ENCODE assay signal across 40 cellular contexts in the genomic region with DNA sequence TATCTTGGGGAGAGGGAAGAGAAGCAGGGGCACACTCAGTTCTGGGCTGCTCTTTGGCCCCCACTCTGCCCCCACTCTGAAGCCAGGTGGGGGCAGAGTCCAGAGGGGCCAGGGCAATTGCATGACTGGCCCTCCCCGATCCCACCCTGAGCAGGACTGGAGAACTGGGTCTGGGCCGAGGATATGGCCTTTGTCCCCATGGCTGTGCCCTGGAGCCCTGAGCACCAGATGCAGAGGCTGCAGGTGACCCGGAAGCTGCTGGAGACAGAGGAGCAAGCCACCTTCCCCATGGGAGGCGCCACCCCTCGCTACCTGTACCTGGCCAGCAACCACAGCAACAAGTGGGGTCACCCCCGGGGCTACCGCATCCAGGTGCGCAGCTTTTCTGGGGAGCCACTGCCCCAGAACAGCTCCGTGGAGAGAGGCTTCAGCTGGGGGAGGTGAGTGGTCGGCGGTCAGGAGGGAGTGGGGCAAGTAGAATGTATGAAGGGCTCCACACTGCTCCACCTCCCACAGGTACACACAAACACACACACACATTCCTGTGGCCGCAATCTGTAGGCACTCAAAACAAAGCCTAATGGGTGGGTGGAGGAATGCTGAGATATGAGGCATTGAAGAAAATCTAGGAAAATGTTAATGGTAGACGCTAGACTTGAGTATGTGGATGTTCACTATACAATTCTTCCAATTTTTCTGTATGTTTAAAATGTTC. TPM values are rescaled to one million over a fixed set of nuclear protein-coding genes. Genes with fewer than 3 reads are reported as not detected.
"Had no signal": no experiment of that assay in that cellular context is flagged by ENCODE, and none has a peak within 500 bp of the region (broad histone marks: within the 10 kb centered on the region; RNA-seq: fewer than 3 reads in every experiment).

No MANE protein-coding gene starts in this region.

- H3K27ac Mint-ChIP-seq: activated naive CD4-positive, alpha-beta T cell treated with anti-CD3 and anti-CD28 coated beads for 36 hours; activated naive CD8-positive, alpha-beta T cell treated with anti-CD3 and anti-CD28 coated beads for 36 hours; activated T-helper 1 cell treated with anti-CD3 and anti-CD28 coated beads, Interleukin-12 subunit alpha, Interleukin-12 subunit beta, Interleukin-2, Interleukin-4 antibody, amounts not matched to agents 30 ng/mL and 10 ng/mL and 1 ng/mL, durations not matched to agents 14 hours and 24 hours and 36 hours; effector memory CD8-positive, alpha-beta T cell; natural killer cell treated with Interleukin-12 subunit alpha and Interleukin-12 subunit beta and Interleukin-15 and Interleukin-18, amount 100 ng/mL, for 72 hours; stimulated activated naive B cell treated with anti-CD40 and anti-IgM and Interleukin-4, amounts not matched to agents 10 μg/mL and 1 μg/mL and 100 μg/mL, for 72 hours had no signal

- ATAC-seq: effector memory CD8-positive, alpha-beta T cell; gastroesophageal sphincter; stimulated activated naive B cell treated with anti-CD40 and anti-IgM and Interleukin-4, amounts not matched to agents 10 μg/mL and 1 μg/mL and 100 μg/mL, for 72 hours had no signal

- H3K36me3 Mint-ChIP-seq: activated naive CD8-positive, alpha-beta T cell treated with anti-CD3 and anti-CD28 coated beads for 36 hours; natural killer cell treated with Interleukin-12 subunit alpha and Interleukin-12 subunit beta and Interleukin-15 and Interleukin-18, amount 100 ng/mL, for 72 hours; stimulated activated naive B cell treated with anti-CD40 and anti-IgM and Interleukin-4, amounts not matched to agents 10 μg/mL and 1 μg/mL and 100 μg/mL, for 72 hours had no signal

- H3K27me3 ChIP-seq: adrenal gland, ascending aorta, gastroesophageal sphincter, sigmoid colon, thyroid gland had no signal

- H3K27ac ChIP-seq: adrenal gland, ascending aorta, gastroesophageal sphincter, lower lobe of right lung, sigmoid colon, thyroid gland, VCaP had no signal

- H3K9me3 Mint-ChIP-seq: activated naive CD8-positive, alpha-beta T cell treated with anti-CD3 and anti-CD28 coated beads for 36 hours; activated T-helper 1 cell treated with anti-CD3 and anti-CD28 coated beads, Interleukin-12 subunit alpha, Interleukin-12 subunit beta, Interleukin-2, Interleukin-4 antibody, amounts not matched to agents 30 ng/mL and 10 ng/mL and 1 ng/mL, durations not matched to agents 14 hours and 24 hours and 36 hours; effector memory CD8-positive, alpha-beta T cell; natural killer cell treated with Interleukin-12 subunit alpha and Interleukin-12 subunit beta and Interleukin-15 and Interleukin-18, amount 100 ng/mL, for 72 hours had no signal

- DNase-seq: activated CD4-positive, alpha-beta T cell treated with anti-CD3 and anti-CD28 coated beads for 4 hours; activated CD4-positive, alpha-beta T cell treated with anti-CD3 and anti-CD28 coated beads, Interleukin-2, amount 50 U/mL, for 48 hours; activated CD8-positive, alpha-beta memory T cell treated with anti-CD3 and anti-CD28 coated beads, Interleukin-2, amount 50 U/mL, for 4 hours; activated effector memory CD4-positive, alpha-beta T cell treated with anti-CD3 and anti-CD28 coated beads, Interleukin-2, amount 50 U/mL, for 16 hours; activated naive CD4-positive, alpha-beta T cell treated with anti-CD3 and anti-CD28 coated beads for 36 hours; activated naive CD8-positive, alpha-beta T cell treated with anti-CD3 and anti-CD28 coated beads for 36 hours; activated T-cell treated with anti-CD3 and anti-CD28 coated beads, Interleukin-2, amount 50 U/mL, for 1 hour; adrenal gland; caudate nucleus; cortex of kidney; effector memory CD8-positive, alpha-beta T cell; hippocampal formation; lower lobe of right lung; mesendoderm; retina; sigmoid colon; stimulated activated CD4-positive, alpha-beta T cell treated with anti-CD3 and anti-CD28 coated beads, Interleukin-15, amount 100 ng/mL, for 24 hours; stimulated activated CD4-positive, alpha-beta T cell treated with anti-CD3 and anti-CD28 coated beads, Interleukin-2, amount 100 ng/mL, for 24 hours; stimulated activated naive B cell treated with anti-CD40 and anti-IgM and Interleukin-4, amounts not matched to agents 10 μg/mL and 1 μg/mL and 100 μg/mL, for 72 hours; stomach; T-helper 9 cell had no signal

- H3K4me1 ChIP-seq: adrenal gland, ascending aorta, gastroesophageal sphincter, lower lobe of right lung, sigmoid colon had no signal

- H3K36me3 ChIP-seq: adrenal gland, lower lobe of right lung, thyroid gland had no signal

- H3K4me2 ChIP-seq: smooth muscle cell had no signal

- H3K4me3 ChIP-seq: adrenal gland, ascending aorta, gastroesophageal sphincter, lower lobe of right lung, sigmoid colon, smooth muscle cell, stomach, thyroid gland had no signal

- H3K9me3 ChIP-seq: adrenal gland, ascending aorta, gastroesophageal sphincter, lower lobe of right lung, sigmoid colon, thyroid gland had no signal

- H3K4me1 Mint-ChIP-seq: activated naive CD8-positive, alpha-beta T cell treated with anti-CD3 and anti-CD28 coated beads for 36 hours; stimulated activated naive B cell treated with anti-CD40 and anti-IgM and Interleukin-4, amounts not matched to agents 10 μg/mL and 1 μg/mL and 100 μg/mL, for 72 hours had no signal

- H3K4me3 Mint-ChIP-seq: activated naive CD4-positive, alpha-beta T cell treated with anti-CD3 and anti-CD28 coated beads for 36 hours; activated naive CD8-positive, alpha-beta T cell treated with anti-CD3 and anti-CD28 coated beads for 36 hours; activated T-helper 1 cell treated with anti-CD3 and anti-CD28 coated beads, Interleukin-12 subunit alpha, Interleukin-12 subunit beta, Interleukin-2, Interleukin-4 antibody, amounts not matched to agents 30 ng/mL and 10 ng/mL and 1 ng/mL, durations not matched to agents 14 hours and 24 hours and 36 hours; effector memory CD8-positive, alpha-beta T cell; natural killer cell treated with Interleukin-12 subunit alpha and Interleukin-12 subunit beta and Interleukin-15 and Interleukin-18, amount 100 ng/mL, for 72 hours; stimulated activated naive B cell treated with anti-CD40 and anti-IgM and Interleukin-4, amounts not matched to agents 10 μg/mL and 1 μg/mL and 100 μg/mL, for 72 hours had no signal

RNA-seq across cellular contexts. Expression of a gene that starts 21.4 kb away (rescaled TPM):
- total RNA-seq: osteoblast had no signal

RNA-seq across cellular contexts. Expression of a gene that starts 28.0 kb away (rescaled TPM):
- total RNA-seq: ascending aorta had no signal

RNA-seq across cellular contexts. Expression of a gene that starts 28.2 kb away (rescaled TPM):
- total RNA-seq: activated CD8-positive, alpha-beta memory T cell treated with anti-CD3 and anti-CD28 coated beads for 36 hours; activated naive CD4-positive, alpha-beta T cell treated with anti-CD3 and anti-CD28 coated beads for 36 hours; activated naive CD8-positive, alpha-beta T cell treated with anti-CD3 and anti-CD28 coated beads for 36 hours; activated T-helper 1 cell treated with anti-CD3 and anti-CD28 coated beads, Interleukin-12 subunit alpha, Interleukin-12 subunit beta, Interleukin-2, Interleukin-4 antibody, amounts not matched to agents 30 ng/mL and 10 ng/mL and 1 ng/mL, durations not matched to agents 14 hours and 24 hours and 36 hours; ascending aorta; chondrocyte; endothelial cell of umbilical vein; fibroblast of lung; fibroblast of villous mesenchyme; gastroesophageal sphincter; lower lobe of right lung; mononuclear cell; natural killer cell treated with Interleukin-12 subunit alpha and Interleukin-12 subunit beta and Interleukin-15 and Interleukin-18, amount 100 ng/mL, for 72 hours; osteoblast; progenitor cell of endocrine pancreas; sigmoid colon; smooth muscle cell; T-helper 1 cell treated with Interleukin-12 subunit alpha and Interleukin-12 subunit beta and Interleukin-4 antibody, amounts not matched to agents 30 ng/mL and 1 ng/mL, for 36 hours; thyroid gland; ureter had no signal
- polyA plus RNA-seq: endothelial cell of umbilical vein, esophagus, fibroblast of lung, keratinocyte, smooth muscle cell, stomach had no signal
